In the genomic region with DNA sequence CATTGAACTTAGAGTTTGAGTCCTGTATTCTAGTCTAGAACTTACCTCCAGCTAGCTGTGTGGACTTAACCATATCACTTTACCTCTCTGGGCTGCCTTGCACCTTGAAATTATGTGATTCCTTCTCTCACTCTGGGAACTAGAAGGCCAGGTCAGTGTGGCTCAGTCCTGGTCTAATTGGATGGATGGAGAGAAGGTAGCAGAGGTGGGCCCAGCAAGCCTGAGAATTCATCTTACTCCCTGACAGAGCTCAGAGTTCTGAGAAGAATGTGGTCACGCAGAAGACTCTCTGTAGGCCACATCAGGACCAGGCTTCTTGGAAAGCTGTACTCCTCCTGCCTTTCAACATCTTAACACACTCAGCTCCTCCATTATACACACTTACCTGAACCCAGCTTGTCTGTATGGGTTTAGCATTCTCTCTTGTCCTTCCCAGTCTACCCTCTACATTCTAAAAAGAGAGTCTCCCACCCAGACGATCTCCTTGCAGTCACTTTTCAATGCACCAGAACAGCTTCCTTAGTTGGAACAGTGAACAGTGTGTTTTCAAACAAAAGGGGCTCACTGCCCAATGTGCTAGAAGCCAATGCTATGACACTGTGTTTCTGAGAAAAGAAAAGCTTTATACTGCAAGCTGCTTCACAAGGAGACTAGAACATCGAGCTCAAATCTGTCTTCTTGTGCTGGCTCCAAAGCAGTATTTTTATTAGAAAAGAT, we compare ENCODE assay signal across 13 cellular contexts.
DNase-seq lines count a peak whose midpoint lies in the region; ATAC-seq and TF ChIP-seq lines count a peak whose summit lies in the region.
"Had no signal": no experiment of that assay in that cellular context is flagged by ENCODE, and none has a peak within 500 bp of the region (broad histone marks: within the 10 kb centered on the region; RNA-seq: fewer than 3 reads in every experiment).

No MANE protein-coding gene starts in this region.

- H3K4me1 ChIP-seq in SK-N-SH (ENCODE audit: control insufficient read depth in 1 of 2, insufficient read depth in 2 of 2, low read depth in 1 of 2, low read length in 1 of 2): no peaks in the 10 kb centered on the region
- H3K4me1 ChIP-seq in heart right ventricle: peaks cover 0 to 36% (median 10%) of the 10 kb centered on the region in 9 donors
- H3K4me1 ChIP-seq in neuronal stem cell (ENCODE audit: control insufficient read depth in 2 of 2, insufficient read depth in 1 of 2, low read depth in 1 of 2, low read length in 2 of 2): no peaks in the 10 kb centered on the region
- peaks cover 0 to 35% (median 14%) of the 10 kb centered on the region in 4 donors for H3K4me1 ChIP-seq in tibial nerve

- H3K9me3 ChIP-seq in SK-N-SH (peaks cover 7% of the 10 kb centered on the region; the same call in 1 of the 2 replicates), heart right ventricle (peaks cover 0 to 12% (median 5%) of the 10 kb centered on the region in 11 donors), neuronal stem cell (replicated peaks in 1 of 2; ENCODE audit: control insufficient read depth in 2 of 2, insufficient read depth in 1 of 2, low read depth in 1 of 2, low read length in 2 of 2) (peaks cover 0 to 1% of the 10 kb centered on the region in 2 donors), tibial nerve (peaks cover 0 to 7% (median 0%) of the 10 kb centered on the region in 4 donors)

- TF ChIP-seq CTCF in SK-N-SH (IDR thresholded peaks at IDR 0.05) (no peak), heart right ventricle (IDR thresholded peaks at IDR 0.05) (no peak), tibial nerve (IDR thresholded peaks at IDR 0.05) (no peak)

- no peaks in the 10 kb centered on the region for H3K9me2 ChIP-seq in SK-N-SH

- no peaks in the 10 kb centered on the region for H4K20me1 ChIP-seq in SK-N-SH (ENCODE audit: insufficient read depth)

- H2AFZ ChIP-seq in SK-N-SH (ENCODE audit: low read depth) (peak overlapping the region; percentile 43; the same call in 1 of the 2 replicates), neuronal stem cell (ENCODE audit: low read length) (peak overlapping the region; percentile 1)

- H2AK5ac ChIP-seq in neuronal stem cell (ENCODE audit: low read depth, low read length): no peak overlapping the region

- H3K79me2 ChIP-seq in SK-N-SH (ENCODE audit: insufficient read depth): no peaks in the 10 kb centered on the region

- no peak overlapping the region for H2BK12ac ChIP-seq in neuronal stem cell (ENCODE audit: low read length)

- H3K4me3 ChIP-seq in SK-N-SH (ENCODE audit: low read depth in 2 of 2, low read length in 1 of 2) (no peak overlapping the region), heart right ventricle (no peak overlapping the region), neuronal stem cell (ENCODE audit: low read length in 2 of 2) (no peak overlapping the region), tibial nerve (no peak overlapping the region)

- peaks cover 0 to 5% (median 0%) of the 10 kb centered on the region in 3 donors for H3K27me3 Mint-ChIP-seq in immature natural killer cell (ENCODE audit: low read depth in 3 of 3)

- H2BK5ac ChIP-seq in neuronal stem cell (ENCODE audit: low read length): no peak overlapping the region

- no peak for DNase-seq in SK-N-SH
- no peak for DNase-seq in heart right ventricle
- DNase-seq in neuronal stem cell (ENCODE audit: low spot score): no peak
- no peak for DNase-seq in tibial nerve (ENCODE audit: low spot score in 2 of 2)
- DNase-seq in NCI-H2227 (lab: John Stamatoyannopoulos, UW; ENCODE audit: unreplicated experiment): no peak
- no peak for DNase-seq in immature natural killer cell
- DNase-seq: DND-41; KG1; NCI-H1105 treated with DMSO at 0.1 percent for 48 hours; stimulated activated CD4-positive, alpha-beta T cell treated with anti-CD3 and anti-CD28 coated beads, Interleukin-4, amount 100 ng/mL, for 1 hour had no signal

- no peak overlapping the region for H3K18ac ChIP-seq in neuronal stem cell (ENCODE audit: low read length)

- H2BK120ac ChIP-seq in neuronal stem cell (ENCODE audit: low read depth, low read length): no peak overlapping the region

- no peak overlapping the region for H4K91ac ChIP-seq in neuronal stem cell (ENCODE audit: low read depth, low read length, poor library complexity)

- no peak overlapping the region for H3K4me2 ChIP-seq in SK-N-SH
- H3K4me2 ChIP-seq in neuronal stem cell (ENCODE audit: insufficient read depth, low read length, poor library complexity, severe bottlenecking): no peak overlapping the region

- H3K27ac ChIP-seq in SK-N-SH (ENCODE audit: low read depth in 2 of 2, low read length in 1 of 2): no peak overlapping the region
- peak overlapping the region in 6 of 10 donors; percentile 21 to 74 (median 56) for H3K27ac ChIP-seq in heart right ventricle
- no peak overlapping the region for H3K27ac ChIP-seq in neuronal stem cell (replicated peaks; ENCODE audit: low read length)
- H3K27ac ChIP-seq in tibial nerve: peak overlapping the region; percentile 60 to 90 (median 77)
- H3K27ac ChIP-seq: 22Rv1 had no signal

- no peak overlapping the region for H2BK15ac ChIP-seq in neuronal stem cell (ENCODE audit: low read length)

- TF ChIP-seq EP300 in SK-N-SH (IDR thresholded peaks at IDR 0.05; ENCODE audit: borderline replicate concordance in 1 of 2, low read depth in 1 of 2, low read length in 1 of 2): no peak
- TF ChIP-seq EP300 in tibial nerve (IDR thresholded peaks at IDR 0.05): peak in 1 of 2 donors; percentile 80

- no peak overlapping the region for H3K4me3 Mint-ChIP-seq in immature natural killer cell

- no peak overlapping the region for H3K23ac ChIP-seq in neuronal stem cell (ENCODE audit: low read depth, low read length, poor library complexity)

- POLR2A ChIA-PET in SK-N-SH (lab: Yijun Ruan, JAX): no interaction called here

- ATAC-seq in SK-N-SH treated with all-trans-retinoic acid at 6 μM for 48 hours (no peak), heart right ventricle (peak in 4 of 8 donors; percentile 6 to 40 (median 31)), HG03469 (IDR thresholded peaks at IDR 0.05; ENCODE audit: unreplicated experiment) (no peak)

- H3K79me1 ChIP-seq in neuronal stem cell (ENCODE audit: low read depth, low read length): no peaks in the 10 kb centered on the region

- H3K36me3 ChIP-seq in SK-N-SH (replicated peaks in 1 of 2; ENCODE audit: control insufficient read depth in 1 of 2, insufficient read depth in 2 of 2, low read length in 1 of 2): no peaks in the 10 kb centered on the region
- no peaks in the 10 kb centered on the region for H3K36me3 ChIP-seq in heart right ventricle
- H3K36me3 ChIP-seq in neuronal stem cell (replicated peaks in 1 of 2; ENCODE audit: control insufficient read depth in 2 of 2, insufficient read depth in 2 of 2, low read length in 2 of 2): no peaks in the 10 kb centered on the region
- no peaks in the 10 kb centered on the region for H3K36me3 ChIP-seq in tibial nerve

- H3K9me3 Mint-ChIP-seq in immature natural killer cell: peaks cover 2 to 7% (median 6%) of the 10 kb centered on the region in 6 donors

- H3K4ac ChIP-seq in neuronal stem cell (ENCODE audit: low read length): no peak overlapping the region

- H3K14ac ChIP-seq in neuronal stem cell (ENCODE audit: low read length): no peak overlapping the region

- no peaks in the 10 kb centered on the region for H3F3A ChIP-seq in SK-N-SH (replicated peaks; ENCODE audit: insufficient read depth)

- no peak overlapping the region for H3K27ac Mint-ChIP-seq in immature natural killer cell

- H4K8ac ChIP-seq in neuronal stem cell (ENCODE audit: low read depth, low read length): no peak overlapping the region

- no peaks in the 10 kb centered on the region for H3K4me1 Mint-ChIP-seq in immature natural killer cell

- H3K27me3 ChIP-seq in SK-N-SH (ENCODE audit: insufficient read depth) (no peaks in the 10 kb centered on the region), heart right ventricle (no peaks in the 10 kb centered on the region), neuronal stem cell (ENCODE audit: control insufficient read depth in 3 of 3, insufficient read depth in 3 of 3, low read depth in 1 of 3, low read length in 3 of 3) (no peaks in the 10 kb centered on the region), tibial nerve (no peaks in the 10 kb centered on the region)

- 64% methylated on average over 3 of the region's 3 CpGs for WGBS in SK-N-SH (ENCODE audit: low lambda C conversion rate)
- WGBS in heart right ventricle, 2 donors: 71% methylated on average over 3 of the region's 3 CpGs
- WGBS in neuronal stem cell (ENCODE audit: extremely low coverage in 2 of 2, insufficient read length in 2 of 2, insufficient replicate concordance in 1 of 2), 2 donors: no CpG with 5 or more reads among the region's 3 CpGs
- 30 to 43% methylated on average over 3 of the region's 3 CpGs for WGBS in tibial nerve, 2 donors

- no peak overlapping the region for H3K9ac ChIP-seq in SK-N-SH
- no peak overlapping the region for H3K9ac ChIP-seq in neuronal stem cell (ENCODE audit: low read depth, low read length, poor library complexity)

- no peak for TF ChIP-seq POLR2A in tibial nerve (IDR thresholded peaks at IDR 0.05)

- TF ChIP-seq RAD21 in SK-N-SH (IDR thresholded peaks at IDR 0.05; ENCODE audit: low read length): no peak

- H3K36me3 Mint-ChIP-seq in immature natural killer cell: peaks cover 0 to 5% (median 3%) of the 10 kb centered on the region in 3 donors

- CTCF ChIA-PET in SK-N-SH (lab: Yijun Ruan, JAX): interaction anchor here (1.2 to 1.7 kb wide), 3 partner anchors 10 to 65 kb away, joined by 3 to 11 read pairs (median 5); no protein-coding TSS in a partner anchor

- intact Hi-C loops in heart right ventricle (cut with DNase I): loop anchor here in 4 of 10 donors (5.0 to 10.0 kb wide), 3 partner anchors 55 to 177 kb away; a partner anchor contains a TSS

TF ChIP-seq in SK-N-SH, 30 proteins besides CTCF, POLR2A, EP300 and RAD21 (continues in another document):
- no peak for TF ChIP-seq GABPA (IDR thresholded peaks at IDR 0.05; ENCODE audit: low read depth)
- TF ChIP-seq TEAD4 (IDR thresholded peaks at IDR 0.05; ENCODE audit: borderline replicate concordance, insufficient read depth): no peak
- no peak for TF ChIP-seq ELF1 (IDR thresholded peaks at IDR 0.05)
- no peak for TF ChIP-seq FOXM1 (IDR thresholded peaks at IDR 0.05; ENCODE audit: low read depth)
- no peak for TF ChIP-seq NFIC (IDR thresholded peaks at IDR 0.05; ENCODE audit: borderline replicate concordance)
- no peak for TF ChIP-seq SMC3 (IDR thresholded peaks at IDR 0.05; ENCODE audit: low read depth, low read length)
- no peak for TF ChIP-seq TAF1 (IDR thresholded peaks at IDR 0.05; ENCODE audit: borderline replicate concordance, low read depth, low read length)

TF ChIP-seq in SK-N-SH treated with all-trans-retinoic acid at 6 μM for 48 hours, 23 proteins besides CTCF, POLR2A, EP300 and RAD21 (continues in another document):
- no peak for TF ChIP-seq PPARA (CRISPR knock-in tag; IDR thresholded peaks at IDR 0.05; ENCODE audit: borderline replicate concordance)

Comparison
In these comparisons a context has a peak if more than half of its experiments do, and no peak if none do; other contexts are left out.
1. H3K27ac ChIP-seq: peak in heart right ventricle (6 of 10) and tibial nerve (4 of 4); none in SK-N-SH (0 of 2) and neuronal stem cell (single experiment).